Comparison of ENCODE assay signal across 8 cellular contexts in genomic region chr10:24465899-24466615, GRCh38.
A peak's percentile ranks its signal among the peaks of the same experiment; 100 is the strongest.
DNase-seq lines count a peak whose midpoint lies in the region; ATAC-seq and TF ChIP-seq lines count a peak whose summit lies in the region.

No MANE protein-coding gene starts in this region.

- H3K27ac ChIP-seq in testis = peak overlapping the region; percentile 13 to 51

- peaks cover 0 to 5% of the 10 kb centered on the region in 2 donors for H3K9me3 Mint-ChIP-seq in activated naive CD4-positive, alpha-beta T cell treated with anti-CD3 and anti-CD28 coated beads, Interleukin-2, amount 50 U/mL, for 72 hours

- ATAC-seq in GM21390 (IDR thresholded peaks at IDR 0.05; ENCODE audit: unreplicated experiment) = peak; percentile 62
- peak; percentile 83 to 92 for ATAC-seq in activated naive CD4-positive, alpha-beta T cell treated with anti-CD3 and anti-CD28 coated beads, Interleukin-2, amount 50 U/mL, for 72 hours

- peak overlapping the region; percentile 56 to 61 for H3K27ac Mint-ChIP-seq in activated naive CD4-positive, alpha-beta T cell treated with anti-CD3 and anti-CD28 coated beads, Interleukin-2, amount 50 U/mL, for 72 hours

- no peaks in the 10 kb centered on the region for H3K36me3 Mint-ChIP-seq in activated naive CD4-positive, alpha-beta T cell treated with anti-CD3 and anti-CD28 coated beads, Interleukin-2, amount 50 U/mL, for 72 hours

- H3K4me1 ChIP-seq in testis = peaks cover 34% of the 10 kb centered on the region

- 59 to 69% methylated on average over 13 of the region's 13 CpGs for WGBS in testis, 2 donors

- no peak for TF ChIP-seq CTCF in testis (IDR thresholded peaks at IDR 0.05)

- no peaks in the 10 kb centered on the region for H3K9me3 ChIP-seq in testis

- DNase-seq in DMS53 treated with DMSO at 0.1 percent for 48 hours (lab: John Stamatoyannopoulos, UW; ENCODE audit: unreplicated experiment) = peak; percentile 88
- DNase-seq in LoVo (ENCODE audit: low spot score) = peak; percentile 87
- peak in 1 of 2 donors; percentile 48 for DNase-seq in activated naive CD4-positive, alpha-beta T cell treated with anti-CD3 and anti-CD28 coated beads, Interleukin-2, amount 50 U/mL, for 72 hours (ENCODE audit: low spot score in 2 of 2)
- peak; percentile 72 for DNase-seq in left kidney (ENCODE audit: low read depth, low spot score)
- peak; percentile 63 for DNase-seq in testis
- DNase-seq in NCI-H1694 (lab: John Stamatoyannopoulos, UW) = no peak
- DNase-seq in NCI-H1105 treated with DMSO at 0.1 percent for 48 hours (lab: John Stamatoyannopoulos, UW) = no peak

- intact Hi-C loops in testis (cut with DNase I; ENCODE audit: low total_unique reads) = no loop called here

- H3K4me3 ChIP-seq in testis = peak overlapping the region in 1 of 2 donors; percentile 44

- no peak for TF ChIP-seq POLR2A in testis (IDR thresholded peaks at IDR 0.05)

- H3K36me3 ChIP-seq in testis (ENCODE audit: low read depth, missing control alignments) = no peaks in the 10 kb centered on the region

- no peaks in the 10 kb centered on the region for H3K27me3 ChIP-seq in testis

Comparison
In these comparisons a context has a peak if more than half of its experiments do, and no peak if none do; other contexts are left out.
1. DNase-seq: peak in DMS53 treated with DMSO at 0.1 percent for 48 hours (single experiment), LoVo (single experiment), left kidney (single experiment) and testis (single experiment); none in NCI-H1694 (single experiment) and NCI-H1105 treated with DMSO at 0.1 percent for 48 hours (single experiment).